ENCODE assay signal across 15 cellular contexts in the genomic region with DNA sequence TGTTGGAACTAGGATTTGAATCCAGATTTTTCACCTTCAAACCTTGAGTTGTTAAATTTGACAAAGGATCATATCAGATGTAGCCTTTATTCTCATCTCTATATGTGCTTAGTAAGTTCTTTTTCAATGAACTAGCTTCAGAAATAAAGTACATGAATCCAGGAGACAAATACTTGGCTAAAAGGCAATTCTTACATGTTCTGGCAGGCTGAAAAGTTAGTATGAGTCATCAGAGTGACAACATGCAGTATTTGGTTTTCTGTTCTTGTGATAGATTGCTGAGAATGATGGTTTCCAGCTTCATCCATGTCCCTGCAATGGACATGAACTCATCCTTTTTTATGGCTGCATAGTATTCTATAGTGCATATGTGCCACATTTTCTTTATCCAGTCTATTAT. TPM values are rescaled to one million over a fixed set of nuclear protein-coding genes. Genes with fewer than 3 reads are reported as not detected.
"Had no signal": no experiment of that assay in that cellular context is flagged by ENCODE, and none has a peak within 500 bp of the region (broad histone marks: within the 10 kb centered on the region; RNA-seq: fewer than 3 reads in every experiment).

No MANE protein-coding gene starts in this region.

- H3K9me3 Mint-ChIP-seq: activated CD4-positive, alpha-beta memory T cell treated with anti-CD3 and anti-CD28 coated beads for 36 hours had no signal

- H3K4me3 Mint-ChIP-seq: activated CD4-positive, alpha-beta memory T cell treated with anti-CD3 and anti-CD28 coated beads for 36 hours; activated T-cell treated with anti-CD3 and anti-CD28 coated beads, Interleukin-2, amount 50 U/mL, for 72 hours; central memory CD8-positive, alpha-beta T cell; stimulated activated naive CD8-positive, alpha-beta T cell treated with anti-CD3 and anti-CD28 coated beads, Interleukin-15, amount 100 ng/mL, for 72 hours had no signal

- H3K4me1 Mint-ChIP-seq: central memory CD8-positive, alpha-beta T cell; stimulated activated naive CD8-positive, alpha-beta T cell treated with anti-CD3 and anti-CD28 coated beads, Interleukin-15, amount 100 ng/mL, for 72 hours had no signal

- H3K36me3 ChIP-seq: sigmoid colon, thoracic aorta had no signal

- H3K36me3 Mint-ChIP-seq: activated CD4-positive, alpha-beta memory T cell treated with anti-CD3 and anti-CD28 coated beads for 36 hours had no signal

- H3K27ac ChIP-seq: sigmoid colon, thoracic aorta had no signal

- H3K27me3 Mint-ChIP-seq: activated CD4-positive, alpha-beta memory T cell treated with anti-CD3 and anti-CD28 coated beads for 36 hours; central memory CD8-positive, alpha-beta T cell; stimulated activated naive CD8-positive, alpha-beta T cell treated with anti-CD3 and anti-CD28 coated beads, Interleukin-15, amount 100 ng/mL, for 72 hours had no signal

- H3K27me3 ChIP-seq: sigmoid colon had no signal

- H3K4me3 ChIP-seq: sigmoid colon, thoracic aorta had no signal

- ATAC-seq: activated T-cell treated with anti-CD3 and anti-CD28 coated beads, Interleukin-2, amount 50 U/mL, for 72 hours; stimulated activated naive CD8-positive, alpha-beta T cell treated with anti-CD3 and anti-CD28 coated beads, Interleukin-15, amount 100 ng/mL, for 72 hours had no signal

- DNase-seq: activated CD4-positive, alpha-beta memory T cell treated with anti-CD3 and anti-CD28 coated beads for 36 hours; activated CD4-positive, alpha-beta T cell treated with anti-CD3 and anti-CD28 coated beads for 1 hour; activated naive CD4-positive, alpha-beta T cell; activated T-cell treated with anti-CD3 and anti-CD28 coated beads, Interleukin-2, amount 50 U/mL, for 72 hours; dermis blood vessel endothelial cell; erythroblast; sigmoid colon; stimulated activated CD4-positive, alpha-beta T cell treated with anti-CD3 and anti-CD28 coated beads, Interleukin-4, amount 100 ng/mL, for 1 hour; stimulated activated naive CD8-positive, alpha-beta T cell treated with anti-CD3 and anti-CD28 coated beads, Interleukin-15, amount 100 ng/mL, for 72 hours had no signal

- H3K9me3 ChIP-seq: sigmoid colon, thoracic aorta had no signal

- H3K27ac Mint-ChIP-seq: activated CD4-positive, alpha-beta memory T cell treated with anti-CD3 and anti-CD28 coated beads for 36 hours; activated T-cell treated with anti-CD3 and anti-CD28 coated beads, Interleukin-2, amount 50 U/mL, for 72 hours; stimulated activated naive CD8-positive, alpha-beta T cell treated with anti-CD3 and anti-CD28 coated beads, Interleukin-15, amount 100 ng/mL, for 72 hours had no signal

RNA-seq across cellular contexts. Expression of a gene that starts 40.4 kb away (rescaled TPM):
- total RNA-seq: activated CD4-positive, alpha-beta memory T cell treated with anti-CD3 and anti-CD28 coated beads for 36 hours; activated T-cell treated with anti-CD3 and anti-CD28 coated beads, Interleukin-2, amount 50 U/mL, for 72 hours; dermis blood vessel endothelial cell; kidney epithelial cell; pulmonary artery endothelial cell; sigmoid colon; T-helper 2 cell treated with Interferon-gamma antibody and Interleukin-4, amounts not matched to agents 100 ng/mL and 5 ng/mL, for 36 hours; thoracic aorta had no signal
- polyA plus RNA-seq: neural cell, sigmoid colon had no signal
